ENCODE assay signal across 19 cellular contexts in genomic region chr6:35019171-35019570, GRCh38.
DNase-seq lines count a peak whose midpoint lies in the region; ATAC-seq and TF ChIP-seq lines count a peak whose summit lies in the region.
"Had no signal": no experiment of that assay in that cellular context is flagged by ENCODE, and none has a peak within 500 bp of the region (broad histone marks: within the 10 kb centered on the region; RNA-seq: fewer than 3 reads in every experiment).

No MANE protein-coding gene starts in this region.

- no peak for DNase-seq in ascending aorta (ENCODE audit: low spot score in 2 of 2)
- DNase-seq in esophagus muscularis mucosa (ENCODE audit: extremely low spot score) = peak; percentile 26
- no peak for DNase-seq in trophoblast cell
- DNase-seq in tibial artery = no peak
- DNase-seq in mucosa of descending colon = no peak
- DNase-seq: activated CD4-positive, alpha-beta memory T cell treated with anti-CD3 and anti-CD28 coated beads for 36 hours; activated naive CD8-positive, alpha-beta T cell treated with anti-CD3 and anti-CD28 coated beads, Interleukin-2, amount 50 U/mL, for 24 hours; AML-193; GF-D8; H9; hypothalamus; NCI-H1930; NCI-H524; retina; stimulated activated CD4-positive, alpha-beta T cell treated with anti-CD3 and anti-CD28 coated beads, Interleukin-4, amount 100 ng/mL, for 1 hour had no signal

- H4K91ac ChIP-seq in trophoblast cell (ENCODE audit: low read depth, low read length) = no peak overlapping the region

- H3K14ac ChIP-seq in trophoblast cell (ENCODE audit: low read length) = no peak overlapping the region

- no peak overlapping the region for H3K4me2 ChIP-seq in trophoblast cell (ENCODE audit: low read length)

- WGBS in esophagus muscularis mucosa = 31% methylated on average over 1 of the region's 1 CpG
- no CpG with 5 or more reads among the region's 1 CpG for WGBS in trophoblast cell (ENCODE audit: extremely low coverage, insufficient coverage, insufficient read length)

- TF ChIP-seq CTCF in ascending aorta (IDR thresholded peaks at IDR 0.05) = no peak
- no peak for TF ChIP-seq CTCF in esophagus muscularis mucosa (IDR thresholded peaks at IDR 0.05)
- no peak for TF ChIP-seq CTCF in tibial artery (IDR thresholded peaks at IDR 0.05)
- TF ChIP-seq CTCF in mucosa of descending colon (IDR thresholded peaks at IDR 0.05) = no peak

- H4K8ac ChIP-seq in trophoblast cell (ENCODE audit: low read depth, low read length) = no peak overlapping the region

- no peaks in the 10 kb centered on the region for H3K9me3 ChIP-seq in ascending aorta
- no peaks in the 10 kb centered on the region for H3K9me3 ChIP-seq in esophagus muscularis mucosa
- H3K9me3 ChIP-seq in trophoblast cell (ENCODE audit: insufficient read depth, low read depth, low read length) = no peaks in the 10 kb centered on the region
- no peaks in the 10 kb centered on the region for H3K9me3 ChIP-seq in tibial artery
- no peaks in the 10 kb centered on the region for H3K9me3 ChIP-seq in mucosa of descending colon

- intact Hi-C loops in ascending aorta (cut with DNase I) (loop anchor here (5.0 kb wide), 1 partner anchor 243 kb away; no protein-coding TSS in a partner anchor), esophagus muscularis mucosa (cut with DNase I) (loop anchor here (5.0 kb wide), 2 partner anchors 33 to 73 kb away; no protein-coding TSS in a partner anchor), tibial artery (cut with DNase I; ENCODE audit: low total_unique reads) (loop anchor here (10.0 kb wide), 1 partner anchor 236 kb away; the partner anchor contains the start of gene ZNF76), mucosa of descending colon (cut with DNase I, micrococcal nuclease) (no loop called here)

- no peaks in the 10 kb centered on the region for H3K79me1 ChIP-seq in trophoblast cell (ENCODE audit: low read length)

- H2AFZ ChIP-seq in trophoblast cell (ENCODE audit: insufficient read depth, low read length, poor library complexity) = no peak overlapping the region

- H3K27me3 ChIP-seq in ascending aorta (no peaks in the 10 kb centered on the region), esophagus muscularis mucosa (no peaks in the 10 kb centered on the region), trophoblast cell (ENCODE audit: insufficient read depth, low read length) (no peaks in the 10 kb centered on the region), tibial artery (no peaks in the 10 kb centered on the region)

- H3K27ac ChIP-seq in ascending aorta = peak overlapping the region; percentile 91 to 97
- H3K27ac ChIP-seq in esophagus muscularis mucosa (replicated peaks in 1 of 4) = peak overlapping the region; percentile 92 to 99 (median 96)
- no peak overlapping the region for H3K27ac ChIP-seq in trophoblast cell (ENCODE audit: low read depth, low read length)
- H3K27ac ChIP-seq in tibial artery = peak overlapping the region; percentile 92 to 96

- H2AK5ac ChIP-seq in trophoblast cell (ENCODE audit: low read length) = no peak overlapping the region

- H3K4ac ChIP-seq in trophoblast cell (ENCODE audit: low read depth, low read length) = peak overlapping the region; percentile 29

- no peak overlapping the region for H3K9ac ChIP-seq in trophoblast cell (ENCODE audit: low read length)

- no peak for ATAC-seq in HG03354 (IDR thresholded peaks at IDR 0.05; ENCODE audit: poor library complexity, severe bottlenecking, unreplicated experiment)
- no peak for ATAC-seq in GM19035 (IDR thresholded peaks at IDR 0.05; ENCODE audit: unreplicated experiment)
- no peak for ATAC-seq in mucosa of descending colon
- ATAC-seq: activated naive CD8-positive, alpha-beta T cell treated with anti-CD3 and anti-CD28 coated beads, Interleukin-2, amount 50 U/mL, for 24 hours; left lobe of liver; SK-N-SH treated with all-trans-retinoic acid at 6 μM for 48 hours had no signal

- peak overlapping the region; percentile 73 for H3K4me3 ChIP-seq in ascending aorta
- H3K4me3 ChIP-seq in esophagus muscularis mucosa = peak overlapping the region; percentile 62 to 79 (median 72)
- H3K4me3 ChIP-seq in trophoblast cell (ENCODE audit: low read depth, low read length) = no peak overlapping the region
- peak overlapping the region; percentile 61 to 68 for H3K4me3 ChIP-seq in tibial artery
- no peak overlapping the region for H3K4me3 ChIP-seq in mucosa of descending colon

- no peak overlapping the region for H2BK5ac ChIP-seq in trophoblast cell (ENCODE audit: low read depth, low read length, poor library complexity)

- no peak overlapping the region for H4K12ac ChIP-seq in trophoblast cell (ENCODE audit: low read depth, low read length)

- H2BK12ac ChIP-seq in trophoblast cell (ENCODE audit: low read length) = no peak overlapping the region

- no peak for TF ChIP-seq POLR2A in esophagus muscularis mucosa (IDR thresholded peaks at IDR 0.05; ENCODE audit: low read depth)

- peaks cover 17% of the 10 kb centered on the region for H3K79me2 ChIP-seq in trophoblast cell (ENCODE audit: control insufficient read depth, insufficient read depth, low read length, poor library complexity)

- H3K18ac ChIP-seq in trophoblast cell (ENCODE audit: low read length) = no peak overlapping the region

- peaks cover 5 to 45% of the 10 kb centered on the region in 2 donors for H3K4me1 ChIP-seq in ascending aorta
- H3K4me1 ChIP-seq in esophagus muscularis mucosa = peaks cover 81 to 84% (median 83%) of the 10 kb centered on the region in 4 donors
- H3K4me1 ChIP-seq in trophoblast cell (ENCODE audit: control insufficient read depth in 1 of 2, insufficient read depth in 2 of 2, low read length in 2 of 2) = peaks cover 17 to 25% of the 10 kb centered on the region in 2 experiments
- H3K4me1 ChIP-seq in tibial artery = peaks cover 0 to 83% (median 56%) of the 10 kb centered on the region in 4 donors
- peaks cover 2% of the 10 kb centered on the region for H3K4me1 ChIP-seq in mucosa of descending colon (ENCODE audit: low read depth)

- no peak overlapping the region for H3K23ac ChIP-seq in trophoblast cell (ENCODE audit: low read length)

- H2BK120ac ChIP-seq in trophoblast cell (ENCODE audit: insufficient read depth, low read length, poor library complexity) = no peak overlapping the region

- H3K36me3 ChIP-seq in ascending aorta (no peaks in the 10 kb centered on the region), esophagus muscularis mucosa (peaks cover 0 to 7% (median 2%) of the 10 kb centered on the region in 4 donors), trophoblast cell (ENCODE audit: control insufficient read depth in 1 of 2, insufficient read depth in 2 of 2, low read length in 2 of 2) (peaks cover 23 to 50% of the 10 kb centered on the region in 2 experiments), tibial artery (no peaks in the 10 kb centered on the region), mucosa of descending colon (ENCODE audit: low read depth) (no peaks in the 10 kb centered on the region)

- no peak for TF ChIP-seq EP300 in esophagus muscularis mucosa (IDR thresholded peaks at IDR 0.05)

Comparison
In these comparisons a context has a peak if more than half of its experiments do, and no peak if none do; other contexts are left out.
1. H3K4me3 ChIP-seq: peak in ascending aorta (2 of 2), esophagus muscularis mucosa (4 of 4) and tibial artery (2 of 2); none in trophoblast cell (single experiment) and mucosa of descending colon (single experiment).
2. intact Hi-C loops: an anchor here in ascending aorta (5.0 kb wide), esophagus muscularis mucosa (5.0 kb wide) and tibial artery (10.0 kb wide); none called in mucosa of descending colon.